In the genomic region with DNA sequence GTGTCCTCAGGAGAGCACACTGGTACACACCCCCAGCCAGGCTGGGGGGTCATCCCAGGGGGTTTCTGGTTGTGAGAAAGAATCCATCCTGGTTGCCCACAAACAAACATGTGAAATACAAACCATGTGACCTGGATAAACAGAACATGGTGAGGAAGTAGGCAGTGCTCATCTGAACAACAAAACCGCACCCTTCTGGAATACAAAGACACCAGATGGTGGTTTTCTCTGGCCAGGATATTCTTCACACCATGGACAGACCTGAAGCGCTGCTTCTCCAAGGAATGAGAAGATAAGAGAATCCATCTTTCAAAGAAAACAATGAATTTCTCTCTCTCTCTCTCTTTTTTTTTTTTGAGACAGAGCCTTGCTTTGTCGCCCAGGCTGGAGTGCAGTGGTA, we compare ENCODE assay signal across 20 cellular contexts.
"Had no signal": no experiment of that assay in that cellular context is flagged by ENCODE, and none has a peak within 500 bp of the region (broad histone marks: within the 10 kb centered on the region; RNA-seq: fewer than 3 reads in every experiment).

No MANE protein-coding gene starts in this region.

- ATAC-seq: left cardiac atrium, left ventricle myocardium superior, pancreas, right cardiac atrium had no signal

- H3K27me3 ChIP-seq: hepatocyte, pancreas had no signal

- H3K27ac ChIP-seq: hepatocyte, pancreas had no signal

- H3K9me3 ChIP-seq: pancreas had no signal

- H2AFZ ChIP-seq: hepatocyte had no signal

- H3K4me1 ChIP-seq: pancreas had no signal

- H3K79me2 ChIP-seq: hepatocyte had no signal

- H3K36me3 ChIP-seq: pancreas had no signal

- DNase-seq: endodermal cell; erythroblast; foreskin melanocyte; head of caudate nucleus; kidney; left cardiac atrium; left ventricle myocardium superior; mesenchymal stem cell; midbrain; naive B cell; occipital lobe; pancreas; right cardiac atrium; small intestine; stimulated activated CD4-positive, alpha-beta T cell treated with anti-CD3 and anti-CD28 coated beads, Interleukin-12 subunit alpha, Interleukin-12 subunit beta, amount 100 ng/mL, for 4 hours; stimulated activated naive CD4-positive, alpha-beta T cell treated with Interleukin-2 at 50 U/mL for 16 hours; trophoblast cell had no signal

- H3K4me3 ChIP-seq: hepatocyte, lung, pancreas had no signal

- FAIRE-seq: endothelial cell of umbilical vein, kidney, pancreas, small intestine had no signal

- H3K4me2 ChIP-seq: hepatocyte had no signal
